Comparison of ENCODE assay signal across 1 cellular context in the genomic region with DNA sequence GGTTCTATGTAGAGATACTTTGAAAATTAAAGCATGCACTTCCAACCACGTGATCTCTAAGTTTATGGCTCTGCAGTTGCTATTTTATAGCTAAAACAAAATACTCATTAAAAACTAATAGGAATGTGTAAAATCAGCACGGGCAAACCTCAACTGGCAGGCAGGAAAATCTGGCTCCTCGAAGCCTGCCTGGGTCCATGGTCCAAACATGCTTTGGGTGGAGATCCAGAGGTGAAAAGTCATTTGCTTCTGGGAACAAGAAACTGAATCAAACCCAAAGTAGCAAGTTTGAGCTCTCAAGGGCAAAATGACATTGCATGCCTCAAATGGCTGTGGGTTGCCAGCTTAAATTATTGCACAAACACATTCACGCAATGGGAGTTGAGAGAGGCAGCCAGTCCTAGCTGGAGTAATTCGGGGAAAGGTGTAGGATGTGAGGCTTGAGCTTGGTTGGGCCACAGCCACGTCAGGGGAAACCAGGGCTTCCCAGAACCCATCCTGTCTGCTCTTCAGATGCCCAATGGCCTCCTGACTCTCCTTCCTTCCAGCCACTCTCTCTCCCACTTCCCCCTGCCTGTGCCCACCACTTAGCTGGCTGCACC.
TF ChIP-seq lines count a peak whose summit lies in the region.

No MANE protein-coding gene starts in this region.

TF ChIP-seq in IMR-90, 13 proteins besides CTCF, POLR2A, EP300 and RAD21:
- TF ChIP-seq CEBPB (IDR thresholded peaks at IDR 0.05; ENCODE audit: low read depth, low read length) (no peak), BHLHE40 (IDR thresholded peaks at IDR 0.05; ENCODE audit: low read depth, low read length) (no peak), NFE2L2 (IDR thresholded peaks at IDR 0.05; ENCODE audit: low read depth, low read length) (no peak), CHD1 (IDR thresholded peaks at IDR 0.05; ENCODE audit: low read depth, low read length) (no peak), FOS (IDR thresholded peaks at IDR 0.05; ENCODE audit: low read depth, low read length) (no peak), MAFK (IDR thresholded peaks at IDR 0.05; ENCODE audit: low read depth, low read length) (no peak), RCOR1 (IDR thresholded peaks at IDR 0.05; ENCODE audit: insufficient replicate concordance, low read length) (no peak), MXI1 (IDR thresholded peaks at IDR 0.05; ENCODE audit: borderline replicate concordance, low read depth, low read length) (no peak), SMC3 (IDR thresholded peaks at IDR 0.05; ENCODE audit: low read depth, low read length) (no peak), MAZ (IDR thresholded peaks at IDR 0.05; ENCODE audit: borderline replicate concordance, low read depth, low read length) (no peak), RFX5 (IDR thresholded peaks at IDR 0.05; ENCODE audit: low read depth, low read length) (no peak)
- TF ChIP-seq, protein P1, sequence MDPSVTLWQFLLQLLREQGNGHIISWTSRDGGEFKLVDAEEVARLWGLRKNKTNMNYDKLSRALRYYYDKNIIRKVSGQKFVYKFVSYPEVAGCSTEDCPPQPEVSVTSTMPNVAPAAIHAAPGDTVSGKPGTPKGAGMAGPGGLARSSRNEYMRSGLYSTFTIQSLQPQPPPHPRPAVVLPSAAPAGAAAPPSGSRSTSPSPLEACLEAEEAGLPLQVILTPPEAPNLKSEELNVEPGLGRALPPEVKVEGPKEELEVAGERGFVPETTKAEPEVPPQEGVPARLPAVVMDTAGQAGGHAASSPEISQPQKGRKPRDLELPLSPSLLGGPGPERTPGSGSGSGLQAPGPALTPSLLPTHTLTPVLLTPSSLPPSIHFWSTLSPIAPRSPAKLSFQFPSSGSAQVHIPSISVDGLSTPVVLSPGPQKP (IDR thresholded peaks at IDR 0.05; ENCODE audit: borderline replicate concordance, low read depth, low read length) = no peak
- TF ChIP-seq, protein P2, sequence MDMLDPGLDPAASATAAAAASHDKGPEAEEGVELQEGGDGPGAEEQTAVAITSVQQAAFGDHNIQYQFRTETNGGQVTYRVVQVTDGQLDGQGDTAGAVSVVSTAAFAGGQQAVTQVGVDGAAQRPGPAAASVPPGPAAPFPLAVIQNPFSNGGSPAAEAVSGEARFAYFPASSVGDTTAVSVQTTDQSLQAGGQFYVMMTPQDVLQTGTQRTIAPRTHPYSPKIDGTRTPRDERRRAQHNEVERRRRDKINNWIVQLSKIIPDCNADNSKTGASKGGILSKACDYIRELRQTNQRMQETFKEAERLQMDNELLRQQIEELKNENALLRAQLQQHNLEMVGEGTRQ (IDR thresholded peaks at IDR 0.05; ENCODE audit: low read depth, low read length) = no peak
TF ChIP-seq in IMR-90: peak in this region for 0.
